ENCODE assay signal across 1 cellular context in genomic region chr3:46984591-46985459, GRCh38.
TF ChIP-seq lines count a peak whose summit lies in the region.

No MANE protein-coding gene starts in this region.

TF ChIP-seq in K562, 482 proteins besides CTCF, POLR2A, EP300 and RAD21:
- TF ChIP-seq PCBP2 (IDR thresholded peaks at IDR 0.05; ENCODE audit: low read depth, low read length, poor library complexity, severe bottlenecking) (no peak), CEBPG (CRISPR knock-in tag; IDR thresholded peaks at IDR 0.05) (0 out of 2 replicates have a peak, but pooled peaks have one; percentile 26), CEBPG (tag; conservative IDR thresholded peaks at IDR 0.05 in 1 of 2, IDR thresholded peaks at IDR 0.05 in 1 of 2) (peak in 1 of 2 experiments; percentile 38; a peak in 1 of 4 replicates), PTBP1 (IDR thresholded peaks at IDR 0.05; ENCODE audit: low read depth, low read length) (no peak), CBFB (CRISPR knock-in tag; IDR thresholded peaks at IDR 0.05) (no peak), CAMTA2 (CRISPR knock-in tag; conservative IDR thresholded peaks at IDR 0.05) (no peak), TRIM28 (IDR thresholded peaks at IDR 0.05) (no peak), CEBPB (tag; IDR thresholded peaks at IDR 0.05) (peak; percentile 61)
TF ChIP-seq in K562: peak in this region for 2.
